In genomic region chr1:201703646-201704438, GRCh38 we compare ENCODE assay signal across 7 cellular contexts.
A peak's percentile ranks its signal among the peaks of the same experiment; 100 is the strongest.
DNase-seq lines count a peak whose midpoint lies in the region; ATAC-seq, FAIRE-seq and TF ChIP-seq lines count a peak whose summit lies in the region.

No MANE protein-coding gene starts in this region.

- TF ChIP-seq CTCF in omental fat pad (IDR thresholded peaks at IDR 0.05), result peak in 2 of 3 donors; percentile 89 to 90

- DNase-seq in GM18507 (ENCODE audit: extremely low spot score, insufficient read length, low read depth) (peak; percentile 62), M059J (ENCODE audit: low read depth) (peak; percentile 82), SHP77 (lab: John Stamatoyannopoulos, UW) (peak; percentile 62 to 76), frontal cortex (ENCODE audit: low spot score in 2 of 2) (peak; percentile 58 to 77), omental fat pad (ENCODE audit: low spot score) (no peak), superior temporal gyrus (ENCODE audit: extremely low spot score) (peak; percentile 91)
- DNase-seq in activated naive CD4-positive, alpha-beta T cell treated with Interleukin-2 at 50 U/mL for 16 hours, result peak; percentile 59

- peak; percentile 74 for ATAC-seq in omental fat pad (ENCODE audit: low FRiP score)

- FAIRE-seq in GM18507 (lab: Jason Lieb, UNC) (no peak), frontal cortex (lab: Jason Lieb, UNC) (no peak)
